In the genomic region with DNA sequence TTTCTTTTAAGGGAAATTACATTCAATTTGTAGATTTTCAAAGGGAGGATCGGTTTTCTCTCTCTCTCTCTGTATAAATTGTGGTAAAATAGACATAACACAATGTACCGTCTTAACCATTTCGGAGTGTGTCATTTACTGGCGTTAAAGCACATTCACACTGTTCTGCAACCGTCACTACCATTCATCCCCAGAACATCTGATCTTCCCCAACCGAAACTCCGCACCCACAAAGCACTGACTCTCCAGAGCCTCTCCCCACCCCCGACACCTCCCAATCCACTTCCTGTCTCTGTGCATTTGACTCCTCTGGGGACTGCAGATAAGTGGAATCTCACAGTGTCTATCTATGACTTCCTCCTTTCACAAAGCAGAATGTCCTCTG, we compare ENCODE assay signal across 8 cellular contexts. TPM values are rescaled to one million over a fixed set of nuclear protein-coding genes. Genes with fewer than 3 reads are reported as not detected.
DNase-seq lines count a peak whose midpoint lies in the region; ATAC-seq, FAIRE-seq and TF ChIP-seq lines count a peak whose summit lies in the region.

No MANE protein-coding gene starts in this region.

- H3K9me3 Mint-ChIP-seq in activated T-helper 1 cell treated with anti-CD3 and anti-CD28 coated beads, Interleukin-12 subunit alpha, Interleukin-12 subunit beta, Interleukin-2, Interleukin-4 antibody, amounts not matched to agents 30 ng/mL and 10 ng/mL and 1 ng/mL, durations not matched to agents 14 hours and 24 hours and 36 hours, result no peaks in the 10 kb centered on the region
- no peaks in the 10 kb centered on the region for H3K9me3 Mint-ChIP-seq in memory B cell

- H3K4me3 ChIP-seq in AG10803 (ENCODE audit: low read length), result no peak overlapping the region

- H3K4me1 Mint-ChIP-seq in activated T-helper 1 cell treated with anti-CD3 and anti-CD28 coated beads, Interleukin-12 subunit alpha, Interleukin-12 subunit beta, Interleukin-2, Interleukin-4 antibody, amounts not matched to agents 30 ng/mL and 10 ng/mL and 1 ng/mL, durations not matched to agents 14 hours and 24 hours and 36 hours (ENCODE audit: low read depth), result peaks cover 19% of the 10 kb centered on the region
- H3K4me1 Mint-ChIP-seq in memory B cell, result peaks cover 9% of the 10 kb centered on the region

- ATAC-seq in memory B cell (ENCODE audit: low read depth) (peak; percentile 72), HG02759 (IDR thresholded peaks at IDR 0.05; ENCODE audit: unreplicated experiment) (no peak)

- no peak for TF ChIP-seq CTCF in AG10803 (conservative IDR thresholded peaks at IDR 0.05; ENCODE audit: low read length)

- peaks cover 3% of the 10 kb centered on the region for H3K36me3 Mint-ChIP-seq in activated T-helper 1 cell treated with anti-CD3 and anti-CD28 coated beads, Interleukin-12 subunit alpha, Interleukin-12 subunit beta, Interleukin-2, Interleukin-4 antibody, amounts not matched to agents 30 ng/mL and 10 ng/mL and 1 ng/mL, durations not matched to agents 14 hours and 24 hours and 36 hours (ENCODE audit: low read depth)
- H3K36me3 Mint-ChIP-seq in memory B cell, result no peaks in the 10 kb centered on the region

- in situ Hi-C loops in KBM-7 (cut with MboI; ENCODE audit: low pct_unique_long_range_greater_than_20kb, low sequenced_read_pairs), result no loop called here

- H3K4me3 Mint-ChIP-seq in activated T-helper 1 cell treated with anti-CD3 and anti-CD28 coated beads, Interleukin-12 subunit alpha, Interleukin-12 subunit beta, Interleukin-2, Interleukin-4 antibody, amounts not matched to agents 30 ng/mL and 10 ng/mL and 1 ng/mL, durations not matched to agents 14 hours and 24 hours and 36 hours, result peak overlapping the region; percentile 75
- peak overlapping the region; percentile 61 for H3K4me3 Mint-ChIP-seq in memory B cell

- H3K27me3 Mint-ChIP-seq in activated T-helper 1 cell treated with anti-CD3 and anti-CD28 coated beads, Interleukin-12 subunit alpha, Interleukin-12 subunit beta, Interleukin-2, Interleukin-4 antibody, amounts not matched to agents 30 ng/mL and 10 ng/mL and 1 ng/mL, durations not matched to agents 14 hours and 24 hours and 36 hours (ENCODE audit: insufficient read depth), result peaks cover 2% of the 10 kb centered on the region
- no peaks in the 10 kb centered on the region for H3K27me3 Mint-ChIP-seq in memory B cell

- peak overlapping the region; percentile 91 for H3K27ac Mint-ChIP-seq in activated T-helper 1 cell treated with anti-CD3 and anti-CD28 coated beads, Interleukin-12 subunit alpha, Interleukin-12 subunit beta, Interleukin-2, Interleukin-4 antibody, amounts not matched to agents 30 ng/mL and 10 ng/mL and 1 ng/mL, durations not matched to agents 14 hours and 24 hours and 36 hours
- no peak overlapping the region for H3K27ac Mint-ChIP-seq in memory B cell

- FAIRE-seq in HTR-8/SVneo (lab: Jason Lieb, UNC), result no peak

- peak; percentile 63 for DNase-seq in AG10803 (ENCODE audit: low read depth)
- peak; percentile 97 for DNase-seq in KBM-7
- peak; percentile 67 for DNase-seq in activated T-helper 1 cell treated with anti-CD3 and anti-CD28 coated beads, Interleukin-12 subunit alpha, Interleukin-12 subunit beta, Interleukin-2, Interleukin-4 antibody, amounts not matched to agents 30 ng/mL and 10 ng/mL and 1 ng/mL, durations not matched to agents 14 hours and 24 hours and 36 hours (ENCODE audit: low spot score)
- no peak for DNase-seq in memory B cell (ENCODE audit: low spot score in 2 of 2)
- no peak for DNase-seq in HTR-8/SVneo (ENCODE audit: insufficient read length, low spot score)
- no peak for DNase-seq in H4 (ENCODE audit: low spot score)
- DNase-seq in activated CD4-positive, CD25-positive, alpha-beta regulatory T cell (lab: John Stamatoyannopoulos, UW), result no peak

- intact Hi-C loops in activated T-helper 1 cell treated with anti-CD3 and anti-CD28 coated beads, Interleukin-12 subunit alpha, Interleukin-12 subunit beta, Interleukin-2, Interleukin-4 antibody, amounts not matched to agents 30 ng/mL and 10 ng/mL and 1 ng/mL, durations not matched to agents 14 hours and 24 hours and 36 hours (cut with micrococcal nuclease), result loop anchor here (1.0 kb wide), 4 partner anchors 10 to 70 kb away; no protein-coding TSS in a partner anchor

RNA-seq across cellular contexts. Expression of a gene that starts 15.9 kb away (rescaled TPM):
- 87.1 and 90.6 TPM in 2 replicates for total RNA-seq in activated T-helper 1 cell treated with anti-CD3 and anti-CD28 coated beads, Interleukin-12 subunit alpha, Interleukin-12 subunit beta, Interleukin-2, Interleukin-4 antibody, amounts not matched to agents 30 ng/mL and 10 ng/mL and 1 ng/mL, durations not matched to agents 14 hours and 24 hours and 36 hours
- total RNA-seq in H4 (2014; rRNA removed; shearing (Covaris generic)), result 3.2 and 25.4 TPM in 2 replicates

Comparison
In these comparisons a context has a peak if more than half of its experiments do, and no peak if none do; other contexts are left out.
1. DNase-seq: peak in AG10803 (single experiment), KBM-7 (single experiment) and activated T-helper 1 cell treated with anti-CD3 and anti-CD28 coated beads, Interleukin-12 subunit alpha, Interleukin-12 subunit beta, Interleukin-2, Interleukin-4 antibody, amounts not matched to agents 30 ng/mL and 10 ng/mL and 1 ng/mL, durations not matched to agents 14 hours and 24 hours and 36 hours (single experiment); none in memory B cell (0 of 2), HTR-8/SVneo (single experiment), H4 (single experiment) and activated CD4-positive, CD25-positive, alpha-beta regulatory T cell (0 of 4).